In the genomic region with DNA sequence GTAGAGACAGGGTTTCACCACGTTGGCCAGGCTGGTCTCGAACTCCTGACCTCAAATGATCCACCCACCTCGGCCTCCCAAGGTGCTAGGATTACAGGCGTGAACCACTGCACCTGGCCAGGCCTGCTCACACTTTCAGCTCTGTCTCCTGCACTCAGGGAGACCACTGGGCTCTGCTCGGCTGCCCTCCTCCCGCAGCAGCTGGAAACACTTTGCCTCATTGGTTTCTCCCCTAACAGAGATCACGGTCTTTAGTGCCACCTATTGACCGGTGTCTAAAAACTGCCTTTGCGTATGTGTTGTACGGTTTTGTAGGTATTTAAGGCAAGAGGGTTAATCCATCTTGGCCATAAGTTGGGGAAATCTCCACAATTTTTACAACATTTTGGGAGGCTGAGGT, we compare ENCODE assay signal across 8 cellular contexts. TPM values are rescaled to one million over a fixed set of nuclear protein-coding genes. Genes with fewer than 3 reads are reported as not detected.
A peak's percentile ranks its signal among the peaks of the same experiment; 100 is the strongest.
DNase-seq lines count a peak whose midpoint lies in the region; ATAC-seq, FAIRE-seq and TF ChIP-seq lines count a peak whose summit lies in the region.
"Not testable (repeated sequence)": the region's sequence is repeated elsewhere in the genome, so short reads cannot be mapped to it uniquely, and the experiment has no call there.

No MANE protein-coding gene starts in this region.

- H3K27me3 Mint-ChIP-seq in chondrocyte (ENCODE audit: low read depth) = not testable (repeated sequence)

- not testable (repeated sequence) for H3K27ac Mint-ChIP-seq in chondrocyte (ENCODE audit: unreplicated experiment)

- DNase-seq in D721Med (ENCODE audit: insufficient read length, low spot score); chondrocyte (ENCODE audit: low spot score): not testable (repeated sequence)
- DNase-seq in HT1080 (ENCODE audit: low read depth) = peak; percentile 64
- peak; percentile 56 for DNase-seq in NCI-H2196 treated with DMSO at 0.1 percent for 48 hours (lab: John Stamatoyannopoulos, UW; ENCODE audit: unreplicated experiment)
- peak; percentile 30 to 56 for DNase-seq in SW 1271 (lab: John Stamatoyannopoulos, UW)
- DNase-seq in kidney tubule cell (ENCODE audit: low spot score) = peak; percentile 70
- DNase-seq in stimulated activated CD4-positive, alpha-beta T cell treated with anti-CD3 and anti-CD28 coated beads, TNF-alpha, amount 100 ng/mL, for 48 hours (ENCODE audit: low read depth in 3 of 3) = peak in 2 of 3 donors; percentile 7

- not testable (repeated sequence) for H3K4me3 Mint-ChIP-seq in chondrocyte (ENCODE audit: unreplicated experiment)

- not testable (repeated sequence) for H3K36me3 Mint-ChIP-seq in chondrocyte (ENCODE audit: low read depth)

- not testable (repeated sequence) for H3K4me1 Mint-ChIP-seq in chondrocyte (ENCODE audit: low read depth)

- H3K9me3 Mint-ChIP-seq in chondrocyte (ENCODE audit: low read depth) = not testable (repeated sequence)

- peak; percentile 58 for ATAC-seq in GM19397 (IDR thresholded peaks at IDR 0.05; ENCODE audit: unreplicated experiment)

- not testable (repeated sequence) for FAIRE-seq in D721Med (lab: Jason Lieb, UNC)

- TF ChIP-seq CTCF in D721Med (IDR thresholded peaks at IDR 0.05; ENCODE audit: insufficient read depth, missing control alignments) (peak; percentile 67), chondrocyte (IDR thresholded peaks at IDR 0.05) (peak; percentile 78)

RNA-seq across cellular contexts. Expression of a gene that starts 23.4 kb away (rescaled TPM):
- total RNA-seq in HT1080 (2014; rRNA removed; shearing (Covaris generic)) = not detected in 2 replicates
- polyA plus RNA-seq in HT1080 (2015; cell fraction: cytosol; rRNA removed) = not detected in 2 replicates
- polyA plus RNA-seq in HT1080 (2015; cell fraction: nucleus; rRNA removed) = not detected in 2 replicates
- total RNA-seq in chondrocyte = not detected in 3 replicates
